12 cellular contexts compared by ENCODE assay signal in the genomic region with DNA sequence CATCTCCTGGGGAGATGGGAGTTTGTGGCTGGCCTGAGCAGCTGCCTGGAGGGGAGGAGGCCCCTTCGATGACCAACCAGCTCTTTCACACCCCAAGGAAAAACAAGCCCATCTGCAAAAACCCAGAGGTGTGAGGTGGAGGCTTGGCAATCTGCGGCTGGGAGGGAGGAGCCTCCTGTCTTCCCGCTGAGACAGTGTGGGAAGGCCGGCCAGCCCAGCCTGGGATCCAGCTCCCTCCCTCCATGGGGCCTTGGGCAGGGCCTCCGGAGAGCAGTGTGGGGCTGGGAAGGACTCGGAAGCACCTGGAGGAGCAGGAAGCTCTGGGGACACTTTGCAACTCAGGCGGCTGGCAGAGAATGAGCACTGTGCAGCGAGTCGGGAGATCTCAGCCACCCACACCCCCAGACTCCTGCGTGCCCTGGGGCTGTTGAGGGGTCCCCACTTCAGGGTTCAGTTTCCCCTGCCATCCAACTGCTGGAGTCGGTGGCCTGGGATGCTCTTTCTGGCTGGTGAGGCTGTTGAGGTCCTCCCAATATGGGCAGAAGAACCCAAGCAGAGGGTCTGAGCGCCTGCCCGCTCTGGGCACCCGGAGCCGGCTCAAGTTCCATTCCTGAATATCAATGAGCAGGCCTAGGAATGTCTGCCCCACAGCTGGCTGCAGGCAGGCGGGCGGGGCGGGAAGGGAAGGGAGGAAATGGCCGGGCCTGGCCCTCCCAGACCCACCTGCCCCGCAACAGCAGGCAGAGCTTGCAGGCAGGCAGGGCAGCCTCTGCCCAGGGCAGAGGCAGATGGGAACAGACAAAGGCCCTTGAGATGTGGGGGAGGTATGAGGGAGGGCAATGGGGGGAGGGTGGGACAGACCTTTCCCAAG.
DNase-seq lines count a peak whose midpoint lies in the region; ATAC-seq and TF ChIP-seq lines count a peak whose summit lies in the region.
"Had no signal": no experiment of that assay in that cellular context is flagged by ENCODE, and none has a peak within 500 bp of the region (broad histone marks: within the 10 kb centered on the region; RNA-seq: fewer than 3 reads in every experiment).

No MANE protein-coding gene starts in this region.

- no peaks in the 10 kb centered on the region for H3K9me3 ChIP-seq in CD4-positive, alpha-beta memory T cell (ENCODE audit: control insufficient read depth in 1 of 2, low read length in 2 of 2)
- H3K9me3 ChIP-seq: pancreas had no signal

- intact Hi-C loops in Calu3 (cut with micrococcal nuclease; ENCODE audit: unreplicated experiment), result no loop called here
- intact Hi-C loops in CD4-positive, alpha-beta memory T cell (cut with micrococcal nuclease), result no loop called here

- CTCF ChIA-PET in Calu3 (lab: Charles Lee), result interaction anchor here (0.5 to 1.1 kb wide), 6 partner anchors 11 to 101 kb away, joined by 3 to 13 read pairs (median 3); partner anchors contain the start of gene FGF18
- CTCF ChIA-PET in CD4-positive, alpha-beta memory T cell (lab: Charles Lee; ENCODE audit: partially characterized antibody), result no interaction called here

- TF ChIP-seq CTCF in Calu3 (IDR thresholded peaks at IDR 0.05; ENCODE audit: unreplicated experiment) (no peak), fibroblast of mammary gland (conservative IDR thresholded peaks at IDR 0.05; ENCODE audit: control insufficient read depth, insufficient read depth, low read depth, low read length) (no peak), omental fat pad (IDR thresholded peaks at IDR 0.05) (no peak)

- H3K4me3 ChIP-seq in fibroblast of mammary gland (ENCODE audit: control insufficient read depth, low read depth, low read length), result no peak overlapping the region
- H3K4me3 ChIP-seq in CD4-positive, alpha-beta memory T cell (ENCODE audit: low read length in 2 of 2), result no peak overlapping the region
- H3K4me3 ChIP-seq: pancreas had no signal

- no peaks in the 10 kb centered on the region for H3K4me1 ChIP-seq in CD4-positive, alpha-beta memory T cell (ENCODE audit: insufficient read depth, low read length)
- H3K4me1 ChIP-seq: pancreas had no signal

- H3K9me3 Mint-ChIP-seq in Calu3 (ENCODE audit: low read depth, unreplicated experiment), result no peaks in the 10 kb centered on the region
- H3K9me3 Mint-ChIP-seq in CD4-positive, alpha-beta memory T cell, result peaks cover 0 to 2% (median 0%) of the 10 kb centered on the region in 8 donors
- H3K9me3 Mint-ChIP-seq: activated T-cell treated with anti-CD3 and anti-CD28 coated beads, Interleukin-2, amount 50 U/mL, for 24 hours; CD8-positive, alpha-beta T cell had no signal

- H3K36me3 Mint-ChIP-seq in Calu3 (ENCODE audit: insufficient read depth, unreplicated experiment), result no peaks in the 10 kb centered on the region
- H3K36me3 Mint-ChIP-seq in CD4-positive, alpha-beta memory T cell, result no peaks in the 10 kb centered on the region
- H3K36me3 Mint-ChIP-seq: CD8-positive, alpha-beta T cell had no signal

- peak; percentile 41 for DNase-seq in Calu3
- DNase-seq in RPMI7951 (ENCODE audit: low read depth), result peak; percentile 52
- DNase-seq in fibroblast of mammary gland (ENCODE audit: low read depth), result peak; percentile 50
- no peak for DNase-seq in omental fat pad (ENCODE audit: low spot score)
- no peak for DNase-seq in activated naive CD4-positive, alpha-beta T cell treated with Interleukin-2 at 50 U/mL for 16 hours
- DNase-seq in CD4-positive, alpha-beta memory T cell, result no peak
- DNase-seq: activated T-cell treated with anti-CD3 and anti-CD28 coated beads, Interleukin-2, amount 50 U/mL, for 24 hours; CD8-positive, alpha-beta T cell; NCI-H1930; pancreas had no signal

- no TSS peak for BruUV-seq in Calu3 (replicated peaks; lab: Mats Ljungman, UMichigan)

- peaks cover 7% of the 10 kb centered on the region for H3K4me1 Mint-ChIP-seq in Calu3 (ENCODE audit: low read depth, unreplicated experiment)
- no peaks in the 10 kb centered on the region for H3K4me1 Mint-ChIP-seq in CD4-positive, alpha-beta memory T cell

- POLR2A ChIA-PET in CD4-positive, alpha-beta memory T cell (lab: Charles Lee; ENCODE audit: partially characterized antibody), result no interaction called here

- H3K27ac Mint-ChIP-seq in Calu3 (ENCODE audit: unreplicated experiment), result no peak overlapping the region
- no peak overlapping the region for H3K27ac Mint-ChIP-seq in CD4-positive, alpha-beta memory T cell
- H3K27ac Mint-ChIP-seq: activated T-cell treated with anti-CD3 and anti-CD28 coated beads, Interleukin-2, amount 50 U/mL, for 24 hours; CD8-positive, alpha-beta T cell had no signal

- peak; percentile 34 for ATAC-seq in omental fat pad (ENCODE audit: low FRiP score)
- ATAC-seq in GM18868 (IDR thresholded peaks at IDR 0.05; ENCODE audit: unreplicated experiment), result no peak
- no peak for ATAC-seq in HG03521 (IDR thresholded peaks at IDR 0.05; ENCODE audit: unreplicated experiment)
- ATAC-seq: CD8-positive, alpha-beta T cell had no signal

- H3K27me3 Mint-ChIP-seq in Calu3 (ENCODE audit: unreplicated experiment), result peaks cover 52% of the 10 kb centered on the region
- H3K27me3 Mint-ChIP-seq in CD4-positive, alpha-beta memory T cell, result peaks cover 5 to 7% of the 10 kb centered on the region in 2 donors

- H3K36me3 ChIP-seq in CD4-positive, alpha-beta memory T cell (ENCODE audit: insufficient read depth, low read length), result no peaks in the 10 kb centered on the region
- H3K36me3 ChIP-seq: pancreas had no signal

- H3K27me3 ChIP-seq in CD4-positive, alpha-beta memory T cell (ENCODE audit: insufficient read depth, low read length), result no peaks in the 10 kb centered on the region
- H3K27me3 ChIP-seq: pancreas had no signal

- no peak overlapping the region for H3K4me3 Mint-ChIP-seq in Calu3 (ENCODE audit: low read depth, unreplicated experiment)
- H3K4me3 Mint-ChIP-seq in CD4-positive, alpha-beta memory T cell, result no peak overlapping the region
- H3K4me3 Mint-ChIP-seq: activated T-cell treated with anti-CD3 and anti-CD28 coated beads, Interleukin-2, amount 50 U/mL, for 24 hours; CD8-positive, alpha-beta T cell had no signal

- H3K27ac ChIP-seq in CD4-positive, alpha-beta memory T cell (ENCODE audit: low read depth, low read length), result no peak overlapping the region
- H3K27ac ChIP-seq: pancreas had no signal

Comparison
In these comparisons a context has a peak if more than half of its experiments do, and no peak if none do; other contexts are left out.
1. DNase-seq: peak in Calu3 (single experiment), RPMI7951 (single experiment) and fibroblast of mammary gland (single experiment); none in omental fat pad (single experiment), activated naive CD4-positive, alpha-beta T cell treated with Interleukin-2 at 50 U/mL for 16 hours (single experiment) and CD4-positive, alpha-beta memory T cell (0 of 5).